ENCODE assay signal across 1 cellular context in genomic region chr21:45974073-45975016, GRCh38.
TF ChIP-seq lines count a peak whose summit lies in the region.

No MANE protein-coding gene starts in this region.

TF ChIP-seq in HEK293, 187 proteins besides CTCF, POLR2A, EP300 and RAD21 (continued from another document and continues in another):
- TF ChIP-seq ZNF704 (tag by site-specific recombination; IDR thresholded peaks at IDR 0.05) (no peak), ZNF280C (tag by site-specific recombination; IDR thresholded peaks at IDR 0.05) (no peak), WT1 (tag by site-specific recombination; IDR thresholded peaks at IDR 0.05) (no peak; the same call in 1 of the 2 replicates), ZNF223 (tag by site-specific recombination; IDR thresholded peaks at IDR 0.05) (no peak), ZFP3 (tag by site-specific recombination; IDR thresholded peaks at IDR 0.05; ENCODE audit: low read depth) (no peak), PRDM10 (tag by site-specific recombination; IDR thresholded peaks at IDR 0.05) (peak; percentile 86), ZNF423 (tag by site-specific recombination; IDR thresholded peaks at IDR 0.05) (no peak; the same call in 1 of the 2 replicates), TSHZ1 (tag by site-specific recombination; IDR thresholded peaks at IDR 0.05; ENCODE audit: borderline replicate concordance) (0 out of 2 replicates have a peak, but pooled peaks have one; percentile 6), REPIN1 (tag by site-specific recombination; IDR thresholded peaks at IDR 0.05; ENCODE audit: low read depth) (no peak), ZNF521 (tag by site-specific recombination; IDR thresholded peaks at IDR 0.05) (no peak), ZNF391 (tag by site-specific recombination; IDR thresholded peaks at IDR 0.05; ENCODE audit: borderline replicate concordance, low read depth) (peak; percentile 8; the same call in 1 of the 2 replicates), KLF9 (tag by site-specific recombination; IDR thresholded peaks at IDR 0.05; ENCODE audit: low read depth) (0 out of 2 replicates have a peak, but pooled peaks have one; percentile 8), GLI2 (tag by site-specific recombination; IDR thresholded peaks at IDR 0.05; ENCODE audit: borderline replicate concordance, low read depth) (no peak), IKZF3 (tag by site-specific recombination; IDR thresholded peaks at IDR 0.05) (no peak), ZNF398 (tag by site-specific recombination; IDR thresholded peaks at IDR 0.05) (no peak; the same call in 1 of the 2 replicates), ZNF555 (tag by site-specific recombination; conservative IDR thresholded peaks at IDR 0.05) (no peak), ZNF335 (tag by site-specific recombination; conservative IDR thresholded peaks at IDR 0.05) (peak; percentile 93), PATZ1 (tag by site-specific recombination; IDR thresholded peaks at IDR 0.05) (peak; percentile 69; the same call in 1 of the 2 replicates), YY2 (tag by site-specific recombination; IDR thresholded peaks at IDR 0.05) (no peak), PRDM1 (tag by site-specific recombination; IDR thresholded peaks at IDR 0.05) (no peak), ZNF274 (IDR thresholded peaks at IDR 0.05; ENCODE audit: low read length) (no peak), ZNF274 (tag by site-specific recombination; IDR thresholded peaks at IDR 0.05; ENCODE audit: borderline replicate concordance) (no peak), ZNF292 (tag by site-specific recombination; IDR thresholded peaks at IDR 0.05; ENCODE audit: borderline replicate concordance, low read depth) (no peak), FEZF1 (tag by site-specific recombination; IDR thresholded peaks at IDR 0.05) (no peak), ZNF701 (tag by site-specific recombination; IDR thresholded peaks at IDR 0.05) (no peak), ZNF121 (tag by site-specific recombination; IDR thresholded peaks at IDR 0.05) (no peak), ZNF10 (tag by site-specific recombination; IDR thresholded peaks at IDR 0.05) (no peak), ZNF280D (tag by site-specific recombination; IDR thresholded peaks at IDR 0.05) (no peak), ZBTB8A (tag by site-specific recombination; IDR thresholded peaks at IDR 0.05) (peak; percentile 12; the same call in 1 of the 2 replicates), ZSCAN18 (tag by site-specific recombination; IDR thresholded peaks at IDR 0.05) (no peak), ZNF175 (tag by site-specific recombination; IDR thresholded peaks at IDR 0.05) (no peak), ZNF239 (tag by site-specific recombination; IDR thresholded peaks at IDR 0.05) (no peak), ZBTB49 (tag by site-specific recombination; IDR thresholded peaks at IDR 0.05; ENCODE audit: low read depth) (no peak), ZBTB17 (tag by site-specific recombination; IDR thresholded peaks at IDR 0.05) (peak; percentile 98), ZNF610 (tag by site-specific recombination; IDR thresholded peaks at IDR 0.05; ENCODE audit: borderline replicate concordance) (no peak), ZNF660 (tag by site-specific recombination; IDR thresholded peaks at IDR 0.05) (no peak), ZNF830 (tag by site-specific recombination; IDR thresholded peaks at IDR 0.05; ENCODE audit: low read depth) (no peak)
